8 cellular contexts compared by ENCODE assay signal in genomic region chr19:13150919-13151604, GRCh38. TPM values are rescaled to one million over a fixed set of nuclear protein-coding genes. Genes with fewer than 3 reads are reported as not detected.
DNase-seq lines count a peak whose midpoint lies in the region; ATAC-seq and TF ChIP-seq lines count a peak whose summit lies in the region.

No MANE protein-coding gene starts in this region.

- H3K4me2 ChIP-seq in mesendoderm (ENCODE audit: low read length) = peak overlapping the region; percentile 43

- peak overlapping the region; percentile 41 for H4K5ac ChIP-seq in mesendoderm (ENCODE audit: low read length)

- TF ChIP-seq POLR2A in GM19193 (IDR thresholded peaks at IDR 0.05; ENCODE audit: extremely low read depth, insufficient read depth, insufficient read length) = peak; percentile 11
- no peak for TF ChIP-seq POLR2A in testis (IDR thresholded peaks at IDR 0.05)

- H3K27ac ChIP-seq in RWPE2 (ENCODE audit: poor library complexity, severe bottlenecking) (peak overlapping the region; percentile 92), mesendoderm (ENCODE audit: low read depth, low read length) (peak overlapping the region; percentile 85), testis (peak overlapping the region; percentile 83 to 96)

- peak overlapping the region; percentile 14 for H2BK15ac ChIP-seq in mesendoderm (replicated peaks; ENCODE audit: low read depth)

- no peak for ATAC-seq in RWPE2 (ENCODE audit: low read depth)
- no peak for ATAC-seq in HG03439 (IDR thresholded peaks at IDR 0.05; ENCODE audit: unreplicated experiment)

- H3K4ac ChIP-seq in mesendoderm (ENCODE audit: low read depth, low read length) = peak overlapping the region; percentile 89

- no peaks in the 10 kb centered on the region for H3K9me3 ChIP-seq in RWPE2 (ENCODE audit: severe bottlenecking)
- H3K9me3 ChIP-seq in testis = no peaks in the 10 kb centered on the region

- H2BK120ac ChIP-seq in mesendoderm (ENCODE audit: low read depth, low read length) = peak overlapping the region; percentile 88

- no peak overlapping the region for H4K8ac ChIP-seq in mesendoderm (ENCODE audit: low read depth, low read length)

- H3K27me3 ChIP-seq in RWPE2 (ENCODE audit: insufficient read depth, poor library complexity, severe bottlenecking) = no peaks in the 10 kb centered on the region
- no peaks in the 10 kb centered on the region for H3K27me3 ChIP-seq in mesendoderm (ENCODE audit: insufficient read depth, low read length, poor library complexity)
- H3K27me3 ChIP-seq in testis = no peaks in the 10 kb centered on the region

- peak overlapping the region; percentile 78 for H2BK5ac ChIP-seq in mesendoderm (ENCODE audit: low read length)

- peak overlapping the region; percentile 37 for H2AK5ac ChIP-seq in mesendoderm (ENCODE audit: low read length)

- DNase-seq in RWPE2 (ENCODE audit: low spot score) = no peak
- DNase-seq in choroid plexus epithelial cell (ENCODE audit: low read depth) = no peak
- DNase-seq in mesendoderm = no peak
- DNase-seq in testis = peak; percentile 30
- no peak for DNase-seq in NCI-H2081 treated with DMSO at 0.1 percent for 48 hours (lab: John Stamatoyannopoulos, UW)
- DNase-seq in NCI-H1930 (lab: John Stamatoyannopoulos, UW) = no peak

- no CpG with 5 or more reads among the region's 34 CpGs for WGBS in mesendoderm (ENCODE audit: extremely low coverage, insufficient coverage, low lambda C conversion rate)
- 0 to 2% methylated on average over 34 of the region's 34 CpGs for WGBS in testis, 2 donors

- H3K36me3 ChIP-seq in RWPE2 (ENCODE audit: low read depth) = peaks cover 29% of the 10 kb centered on the region
- no peaks in the 10 kb centered on the region for H3K36me3 ChIP-seq in mesendoderm (ENCODE audit: control insufficient read depth, insufficient read depth, low read length)
- H3K36me3 ChIP-seq in testis (ENCODE audit: low read depth, missing control alignments) = no peaks in the 10 kb centered on the region

- peak overlapping the region; percentile 93 for H3K56ac ChIP-seq in mesendoderm (ENCODE audit: low read length)

- TF ChIP-seq CTCF in RWPE2 (IDR thresholded peaks at IDR 0.05; ENCODE audit: poor library complexity, severe bottlenecking) (no peak), choroid plexus epithelial cell (conservative IDR thresholded peaks at IDR 0.05; ENCODE audit: low read depth, low read length) (no peak), testis (IDR thresholded peaks at IDR 0.05) (no peak)

- H3K79me2 ChIP-seq in mesendoderm (ENCODE audit: control insufficient read depth, insufficient read depth, low read length) = peaks cover 27% of the 10 kb centered on the region

- peak overlapping the region; percentile 72 for H3K23ac ChIP-seq in mesendoderm (ENCODE audit: low read length)

- H3K9ac ChIP-seq in mesendoderm (ENCODE audit: low read length) = peak overlapping the region; percentile 97

- peak overlapping the region; percentile 77 for H3K18ac ChIP-seq in mesendoderm (ENCODE audit: low read length)

- H3K4me1 ChIP-seq in RWPE2 (ENCODE audit: insufficient read depth, poor library complexity, severe bottlenecking) = peaks cover 10% of the 10 kb centered on the region
- H3K4me1 ChIP-seq in mesendoderm (ENCODE audit: control insufficient read depth, low read depth, low read length) = no peaks in the 10 kb centered on the region
- H3K4me1 ChIP-seq in testis = peaks cover 18% of the 10 kb centered on the region

- peaks cover 2% of the 10 kb centered on the region for H3K79me1 ChIP-seq in mesendoderm (ENCODE audit: low read length)

- H3K4me3 ChIP-seq in RWPE2 (ENCODE audit: severe bottlenecking) (peak overlapping the region; percentile 91), choroid plexus epithelial cell (ENCODE audit: low read depth, low read length) (peak overlapping the region; percentile 92), mesendoderm (ENCODE audit: low read length) (peak overlapping the region; percentile 91), testis (peak overlapping the region; percentile 73 to 78)

- intact Hi-C loops in testis (cut with DNase I; ENCODE audit: low total_unique reads) = loop anchor here (5.0 kb wide), 1 partner anchor 34 kb away; the partner anchor contains the start of genes NACC1 and TRMT1

RNA-seq across cellular contexts. Expression of gene IER2, which starts 0.9 kb away (rescaled TPM):
- 75.2 TPM for polyA plus RNA-seq in mesendoderm (2013, experiment 1 of 2)
- polyA plus RNA-seq in mesendoderm (2013, experiment 2 of 2) = 77.2 TPM
- 10 to 100 TPM; 18.1 to 29.4 TPM for total RNA-seq in testis
- 23.3 TPM for polyA plus RNA-seq in testis (ENCODE audit: insufficient read depth, low read depth, low replicate concordance)

RNA-seq across cellular contexts. Expression of gene STX10, which starts 0.9 kb away (rescaled TPM):
- polyA plus RNA-seq in mesendoderm (2013, experiment 1 of 2) = 30.2 TPM
- polyA plus RNA-seq in mesendoderm (2013, experiment 2 of 2) = 29.9 TPM
- total RNA-seq in testis = 10 to 100 TPM; 27.2 to 37.6 TPM
- 18.1 TPM for polyA plus RNA-seq in testis (ENCODE audit: insufficient read depth, low read depth, low replicate concordance)

RNA-seq across cellular contexts. Expression of gene NACC1, which starts 33.0 kb away (rescaled TPM):
- polyA plus RNA-seq in mesendoderm (2013, experiment 1 of 2) = 210 TPM
- polyA plus RNA-seq in mesendoderm (2013, experiment 2 of 2) = 205 TPM
- total RNA-seq in testis = 100 to 1,000 TPM in 1 of 2 donors, 10 to 100 TPM in 1; 75.9 to 102 TPM
- 38.2 TPM for polyA plus RNA-seq in testis (ENCODE audit: insufficient read depth, low read depth, low replicate concordance)

RNA-seq across cellular contexts. Expression of gene TRMT1, which starts 34.5 kb away (rescaled TPM):
- 67.9 TPM for polyA plus RNA-seq in mesendoderm (2013, experiment 1 of 2)
- polyA plus RNA-seq in mesendoderm (2013, experiment 2 of 2) = 70.6 TPM
- 10 to 100 TPM; 44.8 to 50.0 TPM for total RNA-seq in testis
- 35.9 TPM for polyA plus RNA-seq in testis (ENCODE audit: insufficient read depth, low read depth, low replicate concordance)

RNA-seq across cellular contexts. Expression of gene LYL1, which starts 48.4 kb away (rescaled TPM):
- polyA plus RNA-seq in mesendoderm (2013, experiment 1 of 2) = 0.48 TPM
- 0.62 TPM for polyA plus RNA-seq in mesendoderm (2013, experiment 2 of 2)
- total RNA-seq in testis = 10 to 100 TPM; 15.9 to 35.8 TPM
- 21.9 TPM for polyA plus RNA-seq in testis (ENCODE audit: insufficient read depth, low read depth, low replicate concordance)
